Comparison of ENCODE assay signal across 28 cellular contexts in the genomic region with DNA sequence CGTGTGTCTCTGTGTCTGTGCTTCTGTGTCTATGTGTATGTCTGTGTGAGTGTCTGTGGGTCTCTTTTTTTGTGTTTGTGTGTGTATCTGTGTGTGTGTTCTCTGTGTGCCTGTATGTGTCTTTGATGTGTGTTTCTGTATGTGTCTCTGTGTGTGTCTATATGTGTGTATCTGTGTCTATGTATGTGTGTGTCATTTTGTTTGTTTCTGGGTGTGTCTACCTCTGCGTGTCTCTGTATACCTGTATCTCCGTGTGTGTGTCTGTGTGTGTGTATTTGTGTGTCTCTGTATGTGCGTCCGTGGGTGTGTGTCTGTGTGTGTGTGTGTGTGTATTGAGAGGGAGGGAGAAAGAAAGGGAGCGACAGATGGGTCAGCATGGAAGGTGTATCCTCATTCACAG.
"Had no signal": no experiment of that assay in that cellular context is flagged by ENCODE, and none has a peak within 500 bp of the region (broad histone marks: within the 10 kb centered on the region; RNA-seq: fewer than 3 reads in every experiment).

No MANE protein-coding gene starts in this region.

- H3K4me1 ChIP-seq: left ventricle myocardium inferior, pancreas, prostate gland, sigmoid colon, spleen, uterus had no signal

- H3K9me3 ChIP-seq: left ventricle myocardium inferior, mucosa of descending colon, pancreas, prostate gland, sigmoid colon, spleen, tibial nerve, uterus had no signal

- DNase-seq: islet precursor cell; left ventricle myocardium inferior; midbrain; mucosa of descending colon; naive thymus-derived CD4-positive, alpha-beta T cell; nucleus accumbens; pancreas; posterior cingulate gyrus; retina; right cardiac atrium; sigmoid colon; small intestine; spleen; stimulated activated CD4-positive, alpha-beta T cell treated with anti-CD3 and anti-CD28 coated beads, Interleukin-1b, Interleukin-23, amount 100 ng/mL, for 48 hours; stimulated activated CD4-positive, alpha-beta T cell treated with anti-CD3 and anti-CD28 coated beads, Interleukin-2, amount 100 ng/mL, for 48 hours; stimulated activated CD4-positive, alpha-beta T cell treated with anti-CD3 and anti-CD28 coated beads, Interleukin-4, amount 100 ng/mL, for 4 hours; stimulated activated CD8-positive, alpha-beta memory T cell treated with anti-CD3 and anti-CD28 coated beads, Interleukin-4, amount 100 ng/mL, for 48 hours; stimulated activated naive CD4-positive, alpha-beta T cell treated with Interleukin-2 at 50 U/mL for 16 hours; stimulated activated naive CD8-positive, alpha-beta T cell treated with anti-CD3 and anti-CD28 coated beads, Interleukin-15, amount 100 ng/mL, for 72 hours; substantia nigra; uterus had no signal

- H3K36me3 ChIP-seq: left ventricle myocardium inferior, pancreas, prostate gland, sigmoid colon, spleen, tibial nerve, uterus had no signal

- H3K27ac Mint-ChIP-seq: naive thymus-derived CD4-positive, alpha-beta T cell; natural killer cell treated with Interleukin-12 subunit alpha and Interleukin-12 subunit beta and Interleukin-15 and Interleukin-18, amount 100 ng/mL, for 72 hours; stimulated activated memory B cell treated with anti-CD40 and anti-IgM and Interleukin-4, amounts not matched to agents 10 μg/mL and 1 μg/mL and 100 μg/mL, for 72 hours; type B pancreatic cell had no signal

- H3K9me3 Mint-ChIP-seq: natural killer cell treated with Interleukin-12 subunit alpha and Interleukin-12 subunit beta and Interleukin-15 and Interleukin-18, amount 100 ng/mL, for 72 hours; stimulated activated memory B cell treated with anti-CD40 and anti-IgM and Interleukin-4, amounts not matched to agents 10 μg/mL and 1 μg/mL and 100 μg/mL, for 72 hours; stimulated activated naive CD8-positive, alpha-beta T cell treated with anti-CD3 and anti-CD28 coated beads, Interleukin-15, amount 100 ng/mL, for 72 hours; type B pancreatic cell had no signal

- H2AFZ ChIP-seq: hepatocyte had no signal

- ATAC-seq: mucosa of descending colon; naive thymus-derived CD4-positive, alpha-beta T cell; pancreas; right cardiac atrium; stimulated activated memory B cell treated with anti-CD40 and anti-IgM and Interleukin-4, amounts not matched to agents 10 μg/mL and 1 μg/mL and 100 μg/mL, for 72 hours; stimulated activated naive CD8-positive, alpha-beta T cell treated with anti-CD3 and anti-CD28 coated beads, Interleukin-15, amount 100 ng/mL, for 72 hours had no signal

- H3K27ac ChIP-seq: hepatocyte, left ventricle myocardium inferior, pancreas, prostate gland, sigmoid colon, spleen, tibial nerve, uterus had no signal

- H3K4me3 ChIP-seq: hepatocyte, left ventricle myocardium inferior, lung, mucosa of descending colon, pancreas, prostate gland, sigmoid colon, spleen, tibial nerve, uterus had no signal

- H3K4me1 Mint-ChIP-seq: stimulated activated memory B cell treated with anti-CD40 and anti-IgM and Interleukin-4, amounts not matched to agents 10 μg/mL and 1 μg/mL and 100 μg/mL, for 72 hours had no signal

- H3K4me2 ChIP-seq: hepatocyte had no signal

- H3K4me3 Mint-ChIP-seq: naive thymus-derived CD4-positive, alpha-beta T cell; natural killer cell treated with Interleukin-12 subunit alpha and Interleukin-12 subunit beta and Interleukin-15 and Interleukin-18, amount 100 ng/mL, for 72 hours; stimulated activated memory B cell treated with anti-CD40 and anti-IgM and Interleukin-4, amounts not matched to agents 10 μg/mL and 1 μg/mL and 100 μg/mL, for 72 hours; stimulated activated naive CD8-positive, alpha-beta T cell treated with anti-CD3 and anti-CD28 coated beads, Interleukin-15, amount 100 ng/mL, for 72 hours; type B pancreatic cell had no signal

- FAIRE-seq: pancreas, small intestine had no signal

- H3K36me3 Mint-ChIP-seq: naive thymus-derived CD4-positive, alpha-beta T cell; natural killer cell treated with Interleukin-12 subunit alpha and Interleukin-12 subunit beta and Interleukin-15 and Interleukin-18, amount 100 ng/mL, for 72 hours; stimulated activated memory B cell treated with anti-CD40 and anti-IgM and Interleukin-4, amounts not matched to agents 10 μg/mL and 1 μg/mL and 100 μg/mL, for 72 hours; type B pancreatic cell had no signal

- H3K79me2 ChIP-seq: hepatocyte had no signal

- H3K27me3 ChIP-seq: hepatocyte, pancreas, tibial nerve, uterus had no signal
